Comparison of ENCODE assay signal across 8 cellular contexts in the genomic region with DNA sequence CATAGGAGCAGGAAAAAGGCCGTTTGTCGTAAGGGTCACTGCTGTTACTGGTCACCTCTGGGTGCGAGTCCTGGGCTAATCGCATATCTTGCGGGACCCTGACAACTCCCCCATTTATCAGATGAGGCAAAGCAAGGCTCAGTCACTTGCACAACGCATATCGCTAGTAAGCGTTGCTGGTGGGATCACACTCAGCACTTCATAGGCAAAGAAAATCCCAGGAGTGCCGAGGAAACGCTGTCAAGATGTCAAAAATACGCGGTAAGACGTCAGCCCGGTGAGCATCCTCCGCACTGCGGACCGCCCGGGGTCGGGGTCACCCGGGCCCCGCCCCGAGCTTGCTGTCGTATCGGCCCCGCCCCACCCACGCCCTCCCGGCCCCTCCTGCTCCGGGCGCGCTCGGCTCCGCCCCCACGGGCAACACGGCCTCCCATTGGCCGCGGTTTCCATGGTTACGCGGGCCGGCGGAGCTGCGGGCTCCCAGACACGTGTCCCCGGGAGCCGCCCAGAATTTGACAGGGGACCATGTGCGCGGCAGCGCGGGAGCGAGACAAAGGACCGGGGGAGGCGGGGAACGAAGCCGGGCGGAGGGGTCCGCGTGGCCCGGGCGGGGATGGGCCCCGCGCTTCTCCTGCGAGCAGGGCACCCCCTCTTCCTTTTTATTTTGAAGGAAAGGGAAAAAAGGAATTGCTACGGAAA.
DNase-seq lines count a peak whose midpoint lies in the region; ATAC-seq and TF ChIP-seq lines count a peak whose summit lies in the region.

No MANE protein-coding gene starts in this region.

- no peaks in the 10 kb centered on the region for H3K27me3 ChIP-seq in lung (ENCODE audit: control insufficient read depth, insufficient read depth)

- H3K4me3 ChIP-seq in lung = no peak overlapping the region

- no peaks in the 10 kb centered on the region for H3K36me3 ChIP-seq in lung (ENCODE audit: control insufficient read depth in 2 of 2, insufficient read depth in 2 of 2, low read length in 2 of 2)

- no peak for TF ChIP-seq CTCF in lung (IDR thresholded peaks at IDR 0.05; ENCODE audit: control extremely low read depth, extremely low read depth)

- H3K27ac ChIP-seq in lung (ENCODE audit: low read depth in 1 of 2, low read length in 1 of 2) = no peak overlapping the region

- 7 to 8% methylated on average over 57 to 62 of the region's 62 CpGs for WGBS in lung, 2 donors

- peaks cover 0 to 2% of the 10 kb centered on the region in 2 donors for H3K4me1 ChIP-seq in lung (ENCODE audit: control insufficient read depth in 2 of 2, insufficient read depth in 2 of 2, low read length in 2 of 2)

- ATAC-seq in lung (ENCODE audit: insufficient read depth, low FRiP score) (peak; percentile 80), HG02798 (IDR thresholded peaks at IDR 0.05; ENCODE audit: poor library complexity, unreplicated experiment) (no peak)

- H3K9me3 ChIP-seq in lung (ENCODE audit: control insufficient read depth in 2 of 2, insufficient read depth in 1 of 2, low read length in 1 of 2) = no peaks in the 10 kb centered on the region

- peak; percentile 37 for DNase-seq in NCI-H146 (lab: John Stamatoyannopoulos, UW)
- no peak for DNase-seq in NCI-H146 treated with DMSO at 0.1 percent for 48 hours (lab: John Stamatoyannopoulos, UW; ENCODE audit: unreplicated experiment)
- DNase-seq in NCI-H460 (ENCODE audit: extremely low read depth, low read depth) = peak; percentile 91
- DNase-seq in activated CD8-positive, alpha-beta memory T cell treated with anti-CD3 and anti-CD28 coated beads, Interleukin-2, amount 50 U/mL, for 1 hour (ENCODE audit: extremely low read depth) = peak; percentile 77
- DNase-seq in effector CD8-positive, alpha-beta T cell (lab: John Stamatoyannopoulos, UW) = peak; percentile 89
- DNase-seq in lung (ENCODE audit: low spot score) = peak; percentile 86
- peak; percentile 75 to 81 (median 76) for DNase-seq in stimulated activated CD4-positive, alpha-beta T cell treated with anti-CD3 and anti-CD28 coated beads, TNF-alpha, amount 100 ng/mL, for 1 hour (ENCODE audit: low read depth in 3 of 3, low spot score in 1 of 3)
